In the genomic region with DNA sequence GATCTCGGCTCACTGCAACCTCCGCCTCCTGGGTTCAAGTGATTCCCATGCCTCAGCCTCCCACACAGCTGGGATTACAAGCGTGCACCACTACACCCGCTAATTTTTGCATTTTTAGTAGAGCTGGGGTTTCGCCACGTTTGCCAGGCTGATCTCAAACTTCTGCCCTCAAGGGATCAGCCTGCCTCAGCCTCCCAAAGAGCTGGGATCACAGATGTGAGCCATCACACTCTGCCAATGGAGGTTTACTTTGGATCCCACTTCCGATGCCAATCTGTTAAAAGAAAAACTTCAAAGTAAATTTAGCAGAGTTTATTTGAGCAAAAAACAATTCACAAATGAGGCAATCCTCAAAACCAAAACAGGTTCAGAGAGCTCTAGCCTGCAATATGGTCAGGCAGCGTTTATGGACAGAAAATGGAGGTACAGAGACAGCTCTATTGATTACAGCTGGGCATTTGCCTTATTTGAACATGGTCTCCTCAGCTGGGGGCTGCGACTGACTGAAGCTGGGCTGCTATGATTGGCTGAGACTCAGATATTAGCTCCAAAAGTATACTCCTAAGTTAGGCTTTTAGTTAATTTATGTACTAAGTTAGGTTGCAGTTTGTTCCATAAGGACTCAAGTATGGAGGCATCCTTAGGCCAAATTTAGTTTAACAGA, we compare ENCODE assay signal across 22 cellular contexts.
"Had no signal": no experiment of that assay in that cellular context is flagged by ENCODE, and none has a peak within 500 bp of the region (broad histone marks: within the 10 kb centered on the region; RNA-seq: fewer than 3 reads in every experiment).

No MANE protein-coding gene starts in this region.

- H3K4me3 ChIP-seq: SJSA1 had no signal

- ATAC-seq: activated T-cell treated with anti-CD3 and anti-CD28 coated beads, Interleukin-2, amount 50 U/mL, for 72 hours; T-helper 17 cell; WTC11 had no signal

- H3K36me3 ChIP-seq: brain microvascular endothelial cell, SJSA1 had no signal

- DNase-seq: activated CD4-positive, alpha-beta T cell treated with anti-CD3 and anti-CD28 coated beads, Interleukin-2, amount 10 ng/mL, durations not matched to agents 24 days and 14 days; activated CD4-positive, alpha-beta T cell treated with anti-CD3 and anti-CD28 coated beads, Interleukin-2, amount 50 U/mL, for 48 hours; activated CD4-positive, CD25-positive, alpha-beta regulatory T cell treated with anti-CD3 and anti-CD28 coated beads, Interleukin-2, amount 50 U/mL, for 72 hours; activated gamma-delta T cell treated with Interleukin-2 at 50 U/mL for 16 hours; activated naive CD4-positive, alpha-beta T cell treated with anti-CD3 and anti-CD28 coated beads, Interleukin-2, amount 10 ng/mL, durations not matched to agents 7 days and 5 days; activated naive CD8-positive, alpha-beta T cell treated with anti-CD3 and anti-CD28 coated beads for 36 hours; activated T-cell treated with anti-CD3 and anti-CD28 coated beads for 4 hours; activated T-cell treated with anti-CD3 and anti-CD28 coated beads, Interleukin-2, amount 50 U/mL, for 72 hours; brain microvascular endothelial cell; NCI-H1092; NCI-H1417 treated with DMSO at 0.1 percent for 48 hours; NCI-H1694; NCI-H2029 treated with DMSO at 0.1 percent for 48 hours; NCI-H446; SHP77; T-helper 17 cell; T-helper 9 cell had no signal

- H3K9me3 ChIP-seq: SJSA1 had no signal

- H3K4me2 ChIP-seq: KMS-11 had no signal

- H3K4me3 Mint-ChIP-seq: activated CD4-positive, alpha-beta T cell treated with anti-CD3 and anti-CD28 coated beads, Interleukin-2, amount 10 ng/mL, durations not matched to agents 24 days and 14 days; activated naive CD4-positive, alpha-beta T cell treated with anti-CD3 and anti-CD28 coated beads, Interleukin-2, amount 10 ng/mL, durations not matched to agents 7 days and 5 days; activated naive CD8-positive, alpha-beta T cell treated with anti-CD3 and anti-CD28 coated beads for 36 hours; activated T-cell treated with anti-CD3 and anti-CD28 coated beads, Interleukin-2, amount 50 U/mL, for 72 hours; T-helper 17 cell; WTC11 had no signal

- H3K4me1 Mint-ChIP-seq: activated CD4-positive, alpha-beta T cell treated with anti-CD3 and anti-CD28 coated beads, Interleukin-2, amount 10 ng/mL, durations not matched to agents 24 days and 14 days; activated naive CD4-positive, alpha-beta T cell treated with anti-CD3 and anti-CD28 coated beads, Interleukin-2, amount 10 ng/mL, durations not matched to agents 7 days and 5 days; activated naive CD8-positive, alpha-beta T cell treated with anti-CD3 and anti-CD28 coated beads for 36 hours; T-helper 17 cell; WTC11 had no signal

- H3K27ac ChIP-seq: brain microvascular endothelial cell, KMS-11, RWPE1, SJSA1 had no signal

- H3K27ac Mint-ChIP-seq: activated CD4-positive, alpha-beta T cell treated with anti-CD3 and anti-CD28 coated beads, Interleukin-2, amount 10 ng/mL, durations not matched to agents 24 days and 14 days; activated naive CD4-positive, alpha-beta T cell treated with anti-CD3 and anti-CD28 coated beads, Interleukin-2, amount 10 ng/mL, durations not matched to agents 7 days and 5 days; activated naive CD8-positive, alpha-beta T cell treated with anti-CD3 and anti-CD28 coated beads for 36 hours; activated T-helper 2 cell treated with anti-CD3 and anti-CD28 coated beads, Interferon-gamma antibody, Interleukin-2, Interleukin-4, amounts not matched to agents 10 μg/mL and 5 μg/mL and 100 μg/mL, durations not matched to agents 14 hours and 24 hours and 36 hours; T-helper 17 cell; WTC11 had no signal

- H3K27me3 ChIP-seq: brain microvascular endothelial cell, SJSA1 had no signal

- H3K9me3 Mint-ChIP-seq: activated CD4-positive, alpha-beta T cell treated with anti-CD3 and anti-CD28 coated beads, Interleukin-2, amount 10 ng/mL, durations not matched to agents 24 days and 14 days; activated T-helper 2 cell treated with anti-CD3 and anti-CD28 coated beads, Interferon-gamma antibody, Interleukin-2, Interleukin-4, amounts not matched to agents 10 μg/mL and 5 μg/mL and 100 μg/mL, durations not matched to agents 14 hours and 24 hours and 36 hours had no signal

- H3K9ac ChIP-seq: KMS-11 had no signal

- H3K36me3 Mint-ChIP-seq: activated naive CD4-positive, alpha-beta T cell treated with anti-CD3 and anti-CD28 coated beads, Interleukin-2, amount 10 ng/mL, durations not matched to agents 7 days and 5 days; activated naive CD8-positive, alpha-beta T cell treated with anti-CD3 and anti-CD28 coated beads for 36 hours had no signal
